ENCODE assay signal across 1 cellular context in genomic region chr16:4612474-4612931, GRCh38.
TF ChIP-seq lines count a peak whose summit lies in the region.

No MANE protein-coding gene starts in this region.

TF ChIP-seq in SK-N-SH, 30 proteins besides CTCF, POLR2A, EP300 and RAD21 (continued from another document):
- TF ChIP-seq USF1 (IDR thresholded peaks at IDR 0.05; ENCODE audit: borderline replicate concordance, low read depth) = no peak
- no peak for TF ChIP-seq EZH2phosphoT487 (IDR thresholded peaks at IDR 0.05; ENCODE audit: borderline replicate concordance, low read depth)
- no peak for TF ChIP-seq TAF1 (IDR thresholded peaks at IDR 0.05; ENCODE audit: borderline replicate concordance, low read depth, low read length)
- no peak for TF ChIP-seq TCF12 (IDR thresholded peaks at IDR 0.05)
- TF ChIP-seq CHD2 (IDR thresholded peaks at IDR 0.05; ENCODE audit: low read length, partially characterized antibody) = no peak
- TF ChIP-seq YY1 (IDR thresholded peaks at IDR 0.05; ENCODE audit: low read depth) = no peak
- TF ChIP-seq FOSL2 (IDR thresholded peaks at IDR 0.05; ENCODE audit: borderline replicate concordance, low read depth) = no peak
- TF ChIP-seq REST (IDR thresholded peaks at IDR 0.05; ENCODE audit: low read depth, low read length) = no peak
- TF ChIP-seq RXRA (IDR thresholded peaks at IDR 0.05; ENCODE audit: borderline replicate concordance, low read depth) = no peak
- no peak for TF ChIP-seq FOXM1 (IDR thresholded peaks at IDR 0.05; ENCODE audit: low read depth)
- no peak for TF ChIP-seq ZBTB33 (IDR thresholded peaks at IDR 0.05; ENCODE audit: borderline replicate concordance, low read depth)
- no peak for TF ChIP-seq SMC3 (IDR thresholded peaks at IDR 0.05; ENCODE audit: low read depth, low read length)
- TF ChIP-seq GABPA (IDR thresholded peaks at IDR 0.05; ENCODE audit: low read depth) = no peak
- TF ChIP-seq MXI1 (IDR thresholded peaks at IDR 0.05; ENCODE audit: low read depth, low read length) = no peak
- no peak for TF ChIP-seq MEF2A (IDR thresholded peaks at IDR 0.05; ENCODE audit: borderline replicate concordance, low read depth)
- no peak for TF ChIP-seq SIN3A (IDR thresholded peaks at IDR 0.05; ENCODE audit: borderline replicate concordance, low read depth, low read length)
